Comparison of ENCODE assay signal across 23 cellular contexts in genomic region chr1:23615852-23616251, GRCh38. TPM values are rescaled to one million over a fixed set of nuclear protein-coding genes. Genes with fewer than 3 reads are reported as not detected.
DNase-seq lines count a peak whose midpoint lies in the region; ATAC-seq and TF ChIP-seq lines count a peak whose summit lies in the region.
"Had no signal": no experiment of that assay in that cellular context is flagged by ENCODE, and none has a peak within 500 bp of the region (broad histone marks: within the 10 kb centered on the region; RNA-seq: fewer than 3 reads in every experiment).

No MANE protein-coding gene starts in this region.

- no peaks in the 10 kb centered on the region for H3K27me3 Mint-ChIP-seq in CD8-positive, alpha-beta T cell (ENCODE audit: low read depth)
- no peaks in the 10 kb centered on the region for H3K27me3 Mint-ChIP-seq in activated T-helper 17 cell treated with anti-CD3 and anti-CD28 coated beads, Interleukin-2, amount 50 U/mL, for 72 hours
- peaks cover 0 to 9% (median 0%) of the 10 kb centered on the region in 5 donors for H3K27me3 Mint-ChIP-seq in naive thymus-derived CD4-positive, alpha-beta T cell
- peaks cover 32% of the 10 kb centered on the region for H3K27me3 Mint-ChIP-seq in type B pancreatic cell
- H3K27me3 Mint-ChIP-seq: activated T-cell treated with anti-CD3 and anti-CD28 coated beads, Interleukin-2, amount 50 U/mL, for 24 hours had no signal

- H3K4me2 ChIP-seq in BLaER1 treated with 17β-estradiol and CSF1 and Interleukin-3, amounts not matched to agents 10 nM and 100 nM = peak overlapping the region in 7 of 11 experiments; percentile 5 to 99 (median 50); a peak in 10 of 22 replicates

- CTCF ChIA-PET in CD8-positive, alpha-beta T cell (lab: Charles Lee) = interaction anchor here (7.5 kb wide), 1 partner anchor 19 kb away, joined by 125 read pairs; no protein-coding TSS in a partner anchor
- CTCF ChIA-PET in naive thymus-derived CD4-positive, alpha-beta T cell (lab: Charles Lee) = interaction anchor here (0.6 to 2.0 kb wide), 2 partner anchors 21 to 35 kb away, joined by 3 to 4 read pairs; no protein-coding TSS in a partner anchor

- no peak for ATAC-seq in CD8-positive, alpha-beta T cell
- no peak for ATAC-seq in activated T-helper 17 cell treated with anti-CD3 and anti-CD28 coated beads, Interleukin-2, amount 50 U/mL, for 72 hours (replicated peaks)
- ATAC-seq in naive thymus-derived CD4-positive, alpha-beta T cell = no peak
- ATAC-seq: left lobe of liver, natural killer cell, Panc1 had no signal

- H3K9me3 ChIP-seq in BLaER1 treated with 17β-estradiol and CSF1 and Interleukin-3, amounts not matched to agents 10 nM and 100 nM (replicated peaks in 1 of 11) = peaks cover 0 to 3% (median 0%) of the 10 kb centered on the region in 11 experiments; a peak in 1 of 22 replicates
- H3K9me3 ChIP-seq in CD8-positive, alpha-beta T cell (ENCODE audit: low read length) = no peaks in the 10 kb centered on the region
- no peaks in the 10 kb centered on the region for H3K9me3 ChIP-seq in naive thymus-derived CD4-positive, alpha-beta T cell (ENCODE audit: control insufficient read depth in 2 of 3, low read length in 3 of 3)
- H3K9me3 ChIP-seq: transverse colon had no signal

- no peaks in the 10 kb centered on the region; a peak in 1 of 22 replicates for H4K20me1 ChIP-seq in BLaER1 treated with 17β-estradiol and CSF1 and Interleukin-3, amounts not matched to agents 10 nM and 100 nM

- no peaks in the 10 kb centered on the region for H3K9me3 Mint-ChIP-seq in CD8-positive, alpha-beta T cell
- peaks cover 4% of the 10 kb centered on the region for H3K9me3 Mint-ChIP-seq in activated T-helper 17 cell treated with anti-CD3 and anti-CD28 coated beads, Interleukin-2, amount 50 U/mL, for 72 hours
- peaks cover 0 to 2% (median 0%) of the 10 kb centered on the region in 11 donors for H3K9me3 Mint-ChIP-seq in naive thymus-derived CD4-positive, alpha-beta T cell
- H3K9me3 Mint-ChIP-seq in type B pancreatic cell = peaks cover 8% of the 10 kb centered on the region
- H3K9me3 Mint-ChIP-seq: activated T-cell treated with anti-CD3 and anti-CD28 coated beads, Interleukin-2, amount 50 U/mL, for 24 hours; natural killer cell had no signal

- H3K36me3 ChIP-seq in BLaER1 treated with 17β-estradiol and CSF1 and Interleukin-3, amounts not matched to agents 10 nM and 100 nM = 0 out of 22 replicates have a peak, but pooled peaks cover 0 to 3% (median 0%) of the 10 kb centered on the region in 11 experiments
- no peaks in the 10 kb centered on the region for H3K36me3 ChIP-seq in CD8-positive, alpha-beta T cell (ENCODE audit: insufficient read depth, low read length)
- no peaks in the 10 kb centered on the region for H3K36me3 ChIP-seq in naive thymus-derived CD4-positive, alpha-beta T cell (ENCODE audit: control insufficient read depth in 2 of 3, insufficient read depth in 3 of 3, low read length in 3 of 3)
- H3K36me3 ChIP-seq: transverse colon had no signal

- H3K4me1 Mint-ChIP-seq in CD8-positive, alpha-beta T cell (ENCODE audit: low read depth) = peaks cover 94% of the 10 kb centered on the region
- H3K4me1 Mint-ChIP-seq in activated T-helper 17 cell treated with anti-CD3 and anti-CD28 coated beads, Interleukin-2, amount 50 U/mL, for 72 hours = peaks cover 65% of the 10 kb centered on the region
- H3K4me1 Mint-ChIP-seq in naive thymus-derived CD4-positive, alpha-beta T cell = peaks cover 61 to 98% (median 90%) of the 10 kb centered on the region in 7 donors
- H3K4me1 Mint-ChIP-seq in type B pancreatic cell (ENCODE audit: unreplicated experiment) = peaks cover 18% of the 10 kb centered on the region

- no peak for TF ChIP-seq CTCF in CD8-positive, alpha-beta T cell (IDR thresholded peaks at IDR 0.05)
- TF ChIP-seq CTCF in type B pancreatic cell (conservative IDR thresholded peaks at IDR 0.05) (no peak), GM13976 (IDR thresholded peaks at IDR 0.05; ENCODE audit: borderline replicate concordance, control extremely low read depth, extremely low read depth, insufficient read depth, missing control alignments) (no peak)

- no peak overlapping the region for H3K4me3 ChIP-seq in BLaER1 treated with 17β-estradiol and CSF1 and Interleukin-3, amounts not matched to agents 10 nM and 100 nM
- H3K4me3 ChIP-seq in CD8-positive, alpha-beta T cell (ENCODE audit: low read depth, low read length) = no peak overlapping the region
- no peak overlapping the region for H3K4me3 ChIP-seq in naive thymus-derived CD4-positive, alpha-beta T cell (ENCODE audit: low read length)
- H3K4me3 ChIP-seq: transverse colon had no signal

- no peak overlapping the region for H3K4me3 Mint-ChIP-seq in CD8-positive, alpha-beta T cell
- no peak overlapping the region for H3K4me3 Mint-ChIP-seq in activated T-helper 17 cell treated with anti-CD3 and anti-CD28 coated beads, Interleukin-2, amount 50 U/mL, for 72 hours
- H3K4me3 Mint-ChIP-seq in naive thymus-derived CD4-positive, alpha-beta T cell = peak overlapping the region in 3 of 10 donors; percentile 8 to 48 (median 42)
- H3K4me3 Mint-ChIP-seq in type B pancreatic cell = no peak overlapping the region
- H3K4me3 Mint-ChIP-seq: activated T-cell treated with anti-CD3 and anti-CD28 coated beads, Interleukin-2, amount 50 U/mL, for 24 hours; natural killer cell; WTC11 had no signal

- peak overlapping the region; percentile 90 for H3K27ac Mint-ChIP-seq in CD8-positive, alpha-beta T cell
- H3K27ac Mint-ChIP-seq in activated T-helper 17 cell treated with anti-CD3 and anti-CD28 coated beads, Interleukin-2, amount 50 U/mL, for 72 hours = peak overlapping the region; percentile 47
- H3K27ac Mint-ChIP-seq in naive thymus-derived CD4-positive, alpha-beta T cell = peak overlapping the region; percentile 21 to 98 (median 93)
- no peak overlapping the region for H3K27ac Mint-ChIP-seq in type B pancreatic cell
- H3K27ac Mint-ChIP-seq: activated T-cell treated with anti-CD3 and anti-CD28 coated beads, Interleukin-2, amount 50 U/mL, for 24 hours; natural killer cell; WTC11 had no signal

- POLR2A ChIA-PET in CD8-positive, alpha-beta T cell (lab: Charles Lee) = no interaction called here
- POLR2A ChIA-PET in naive thymus-derived CD4-positive, alpha-beta T cell (lab: Charles Lee) = interaction anchor here (0.7 to 36.4 kb wide), 6 partner anchors 13 to 86 kb away, joined by 3 to 1267 read pairs (median 170); partner anchors contain the start of gene ID3

- H3K36me3 Mint-ChIP-seq in CD8-positive, alpha-beta T cell = no peaks in the 10 kb centered on the region
- no peaks in the 10 kb centered on the region for H3K36me3 Mint-ChIP-seq in activated T-helper 17 cell treated with anti-CD3 and anti-CD28 coated beads, Interleukin-2, amount 50 U/mL, for 72 hours (ENCODE audit: low read depth)
- H3K36me3 Mint-ChIP-seq in naive thymus-derived CD4-positive, alpha-beta T cell = peaks cover 0 to 1% (median 0%) of the 10 kb centered on the region in 5 donors
- no peaks in the 10 kb centered on the region for H3K36me3 Mint-ChIP-seq in type B pancreatic cell
- H3K36me3 Mint-ChIP-seq: natural killer cell, WTC11 had no signal

- H3K27ac ChIP-seq in BLaER1 treated with 17β-estradiol and CSF1 and Interleukin-3, amounts not matched to agents 10 nM and 100 nM = peak overlapping the region in 4 of 11 experiments; percentile 46 to 89 (median 85); a peak in 9 of 22 replicates
- no peak overlapping the region for H3K27ac ChIP-seq in CD8-positive, alpha-beta T cell (ENCODE audit: low read depth, low read length)
- peak overlapping the region; percentile 71 for H3K27ac ChIP-seq in naive thymus-derived CD4-positive, alpha-beta T cell (ENCODE audit: low read depth, low read length)
- H3K27ac ChIP-seq: epithelial cell of prostate, transverse colon had no signal

- in situ Hi-C loops in GM13976 (cut with MboI; ENCODE audit: low sequenced_read_pairs, unreplicated experiment) = no loop called here

- DNase-seq in CD8-positive, alpha-beta T cell = no peak
- no peak for DNase-seq in naive thymus-derived CD4-positive, alpha-beta T cell
- DNase-seq in NCI-H1092 treated with DMSO at 0.1 percent for 48 hours (lab: John Stamatoyannopoulos, UW) (no peak), type B pancreatic cell (ENCODE audit: extremely low spot score, unreplicated experiment) (no peak), GM13976 (ENCODE audit: low spot score) (no peak)
- DNase-seq: activated gamma-delta T cell treated with Interleukin-2 at 50 U/mL for 16 hours; activated T-cell treated with anti-CD3 and anti-CD28 coated beads, Interleukin-2, amount 50 U/mL, for 24 hours; DMS 273 treated with DMSO at 0.1 percent for 48 hours; effector CD8-positive, alpha-beta T cell; mesenchymal stem cell; natural killer cell; NCI-H1048; NCI-H187; NCI-H524 treated with DMSO at 0.1 percent for 48 hours; NK-92 treated with Interleukin-12 subunit alpha and Interleukin-12 subunit beta, amount 100 ng/mL, for 24 hours; SIG-M5; transverse colon had no signal

- H3K27me3 ChIP-seq in BLaER1 treated with 17β-estradiol and CSF1 and Interleukin-3, amounts not matched to agents 10 nM and 100 nM = peaks cover 0 to 27% (median 0%) of the 10 kb centered on the region in 11 experiments; a peak in 8 of 22 replicates
- no peaks in the 10 kb centered on the region for H3K27me3 ChIP-seq in CD8-positive, alpha-beta T cell (ENCODE audit: insufficient read depth, low read length)
- H3K27me3 ChIP-seq in naive thymus-derived CD4-positive, alpha-beta T cell (ENCODE audit: control insufficient read depth in 2 of 2, insufficient read depth in 2 of 2, low read length in 2 of 2) = no peaks in the 10 kb centered on the region
- H3K27me3 ChIP-seq: transverse colon had no signal

- H3K4me1 ChIP-seq in BLaER1 treated with 17β-estradiol and CSF1 and Interleukin-3, amounts not matched to agents 10 nM and 100 nM = peaks cover 19 to 98% (median 83%) of the 10 kb centered on the region in 10 experiments
- H3K4me1 ChIP-seq in CD8-positive, alpha-beta T cell (ENCODE audit: insufficient read depth, low read length) = peaks cover 84% of the 10 kb centered on the region
- peaks cover 62 to 87% of the 10 kb centered on the region in 2 donors for H3K4me1 ChIP-seq in naive thymus-derived CD4-positive, alpha-beta T cell (ENCODE audit: control insufficient read depth in 2 of 2, insufficient read depth in 2 of 2, low read length in 2 of 2)

- peak overlapping the region in 1 of 11 experiments; percentile 7; a peak in 1 of 22 replicates for H3K9ac ChIP-seq in BLaER1 treated with 17β-estradiol and CSF1 and Interleukin-3, amounts not matched to agents 10 nM and 100 nM

- intact Hi-C loops in CD8-positive, alpha-beta T cell (cut with DNase I, micrococcal nuclease) = loop anchor here in 1 of 2 experiments (2.0 kb wide), 1 partner anchor 15 kb away; no protein-coding TSS in a partner anchor
- intact Hi-C loops in naive thymus-derived CD4-positive, alpha-beta T cell (cut with micrococcal nuclease) = no loop called here

RNA-seq across cellular contexts. Expression of gene ID3, which starts 56.6 kb away (rescaled TPM):
- total RNA-seq in CD8-positive, alpha-beta T cell = 10 to 100 TPM; 44.2 to 48.1 TPM
- total RNA-seq in activated T-helper 17 cell treated with anti-CD3 and anti-CD28 coated beads, Interleukin-2, amount 50 U/mL, for 72 hours = 10 to 100 TPM; 19.5 to 45.2 TPM
- 10 to 100 TPM; 14.8 to 89.4 (median 34.1) TPM for total RNA-seq in naive thymus-derived CD4-positive, alpha-beta T cell
- 10 to 100 TPM; 13.0 to 28.3 TPM for polyA plus RNA-seq in naive thymus-derived CD4-positive, alpha-beta T cell
- total RNA-seq in type B pancreatic cell (ENCODE audit: low replicate concordance) = 240 and 495 TPM in 2 replicates
